In the genomic region with DNA sequence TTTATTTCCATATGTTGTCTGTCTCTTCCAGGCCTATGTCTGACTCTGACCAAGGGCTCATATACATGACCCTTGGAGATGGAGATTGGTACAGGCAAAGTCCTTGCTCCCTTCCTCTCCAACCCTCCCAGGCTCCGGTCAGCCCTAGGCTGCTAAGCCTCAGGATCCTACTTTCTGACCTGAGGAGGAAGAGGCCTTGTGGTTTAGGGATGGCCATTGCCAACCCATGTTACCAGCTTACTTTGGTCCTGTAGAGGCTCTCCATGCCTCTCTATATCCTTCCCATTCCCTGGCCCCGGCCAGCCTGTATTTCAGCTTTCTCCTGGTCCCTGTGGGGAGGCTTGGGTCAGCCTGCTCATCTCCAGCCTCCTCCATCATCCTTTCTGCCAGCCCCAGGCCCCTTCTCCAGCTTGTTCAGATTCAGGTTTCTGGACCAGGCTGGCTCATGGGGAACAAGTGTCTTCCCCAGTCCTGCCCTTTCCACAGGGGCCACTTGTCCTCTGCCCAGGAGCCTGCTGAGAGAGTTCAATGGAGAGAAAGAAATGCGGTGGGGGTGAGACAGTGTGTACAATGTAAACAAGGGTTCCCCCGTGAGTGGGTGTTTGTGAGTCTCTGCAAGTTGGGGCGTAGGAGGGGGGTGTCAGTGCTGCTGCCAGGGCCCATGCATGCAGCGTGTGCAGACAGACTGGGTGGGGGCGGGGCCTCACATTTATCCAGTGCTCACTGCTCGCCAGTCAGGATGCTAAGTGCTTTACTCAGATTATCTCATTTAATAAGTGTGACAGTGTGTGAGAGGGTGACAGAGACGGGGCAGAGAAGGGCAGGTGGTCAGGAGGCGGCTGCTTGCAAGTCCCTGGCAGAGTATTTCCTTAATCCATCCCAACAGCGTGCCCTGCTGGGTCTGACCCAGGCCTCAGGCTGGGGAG, we compare ENCODE assay signal across 34 cellular contexts. TPM values are rescaled to one million over a fixed set of nuclear protein-coding genes. Genes with fewer than 3 reads are reported as not detected.
DNase-seq lines count a peak whose midpoint lies in the region; ATAC-seq and TF ChIP-seq lines count a peak whose summit lies in the region.
"Had no signal": no experiment of that assay in that cellular context is flagged by ENCODE, and none has a peak within 500 bp of the region (broad histone marks: within the 10 kb centered on the region; RNA-seq: fewer than 3 reads in every experiment).

No MANE protein-coding gene starts in this region.

- peaks cover 2% of the 10 kb centered on the region for H3K27me3 Mint-ChIP-seq in osteocyte (ENCODE audit: unreplicated experiment)
- H3K27me3 Mint-ChIP-seq: B cell; stimulated activated naive CD8-positive, alpha-beta T cell treated with anti-CD3 and anti-CD28 coated beads, Interleukin-15, amount 100 ng/mL, for 72 hours had no signal

- H3K4me1 Mint-ChIP-seq in osteocyte (ENCODE audit: unreplicated experiment): no peaks in the 10 kb centered on the region
- H3K4me1 Mint-ChIP-seq: activated B cell treated with CpG ODN at 0.5 μM for 24 hours; activated naive CD4-positive, alpha-beta T cell treated with anti-CD3 and anti-CD28 coated beads, Interleukin-2, amount 10 ng/mL, durations not matched to agents 7 days and 5 days; B cell; CD8-positive, alpha-beta memory T cell had no signal

- ATAC-seq in GM19351 (IDR thresholded peaks at IDR 0.05; ENCODE audit: unreplicated experiment): no peak
- ATAC-seq: activated T-helper 17 cell treated with anti-CD3 and anti-CD28 coated beads, Interleukin-2, amount 50 U/mL, for 72 hours; body of pancreas; gastrocnemius medialis; stimulated activated naive CD8-positive, alpha-beta T cell treated with anti-CD3 and anti-CD28 coated beads, Interleukin-15, amount 100 ng/mL, for 72 hours had no signal

- H3K27ac Mint-ChIP-seq in osteocyte (ENCODE audit: unreplicated experiment): no peak overlapping the region
- H3K27ac Mint-ChIP-seq: activated B cell treated with CpG ODN at 0.5 μM for 24 hours; activated naive CD4-positive, alpha-beta T cell treated with anti-CD3 and anti-CD28 coated beads, Interleukin-2, amount 10 ng/mL, durations not matched to agents 7 days and 5 days; activated T-helper 17 cell treated with anti-CD3 and anti-CD28 coated beads, Interleukin-2, amount 50 U/mL, for 72 hours; B cell; CD8-positive, alpha-beta memory T cell had no signal

- H3K4me1 ChIP-seq in BLaER1: peaks cover 56% of the 10 kb centered on the region
- H3K4me1 ChIP-seq in HEK293 (ENCODE audit: control insufficient read depth, insufficient read depth, low read length): no peaks in the 10 kb centered on the region
- H3K4me1 ChIP-seq: adrenal gland, body of pancreas, gastrocnemius medialis, right lobe of liver, spleen had no signal

- H3K27me3 ChIP-seq in BLaER1: no peaks in the 10 kb centered on the region
- H3K27me3 ChIP-seq: adrenal gland, body of pancreas, gastrocnemius medialis, right lobe of liver had no signal

- no peaks in the 10 kb centered on the region for H3K9me3 ChIP-seq in BLaER1
- H3K9me3 ChIP-seq in HEK293 (ENCODE audit: control insufficient read depth, insufficient read depth, low read depth, low read length): no peaks in the 10 kb centered on the region
- H3K9me3 ChIP-seq: adrenal gland, body of pancreas, gastrocnemius medialis, right lobe of liver, SK-N-SH, thoracic aorta had no signal

- H3K4me2 ChIP-seq in BLaER1: no peak overlapping the region
- H3K4me2 ChIP-seq: SK-N-SH had no signal

- H3K27ac ChIP-seq in BLaER1 (peak overlapping the region; percentile 6; the same call in 1 of the 2 replicates), HEK293 (ENCODE audit: extremely low read depth, low read depth, low read length) (no peak overlapping the region)
- H3K27ac ChIP-seq: adrenal gland, body of pancreas, gastrocnemius medialis, right lobe of liver, spleen, thoracic aorta had no signal

- peaks cover 5% of the 10 kb centered on the region for H3K9me3 Mint-ChIP-seq in osteocyte (ENCODE audit: unreplicated experiment)
- H3K9me3 Mint-ChIP-seq: activated naive CD4-positive, alpha-beta T cell treated with anti-CD3 and anti-CD28 coated beads, Interleukin-2, amount 10 ng/mL, durations not matched to agents 7 days and 5 days had no signal

- CTCF ChIA-PET in HEK293 (lab: Yijun Ruan, JAX): interaction anchor here (2.2 kb wide), 1 partner anchor 88 kb away, joined by 6 read pairs; no protein-coding TSS in a partner anchor

- H3K4me3 ChIP-seq in BLaER1 (no peak overlapping the region), HEK293 (ENCODE audit: low read depth, low read length) (no peak overlapping the region)
- H3K4me3 ChIP-seq: adrenal gland, body of pancreas, gastrocnemius medialis, right lobe of liver, spleen, thoracic aorta had no signal

- no peak overlapping the region for H3K4me3 Mint-ChIP-seq in osteocyte (ENCODE audit: unreplicated experiment)
- H3K4me3 Mint-ChIP-seq: activated B cell treated with CpG ODN at 0.5 μM for 24 hours; activated naive CD4-positive, alpha-beta T cell treated with anti-CD3 and anti-CD28 coated beads, Interleukin-2, amount 10 ng/mL, durations not matched to agents 7 days and 5 days; activated T-helper 17 cell treated with anti-CD3 and anti-CD28 coated beads, Interleukin-2, amount 50 U/mL, for 72 hours; B cell; CD8-positive, alpha-beta memory T cell; neural crest cell; stimulated activated naive CD8-positive, alpha-beta T cell treated with anti-CD3 and anti-CD28 coated beads, Interleukin-15, amount 100 ng/mL, for 72 hours had no signal

- peak; percentile 36 for DNase-seq in activated CD8-positive, alpha-beta memory T cell treated with anti-CD3 and anti-CD28 coated beads, Interleukin-2, amount 50 U/mL, for 48 hours
- DNase-seq in osteocyte (ENCODE audit: extremely low spot score, unreplicated experiment) (peak; percentile 63), NOMO-1 treated with DMSO at 0.1 percent for 48 hours (lab: John Stamatoyannopoulos, UW; ENCODE audit: unreplicated experiment) (no peak), DMS114 treated with DMSO at 0.1 percent for 48 hours (lab: John Stamatoyannopoulos, UW; ENCODE audit: unreplicated experiment) (no peak), glomerular visceral epithelial cell (ENCODE audit: extremely low spot score) (no peak)
- DNase-seq: ACHN; activated B cell treated with CpG ODN at 0.5 μM for 24 hours; activated CD4-positive, alpha-beta T cell treated with anti-CD3 and anti-CD28 coated beads, Interleukin-2, amount 50 U/mL, for 1 hour; activated naive CD4-positive, alpha-beta T cell treated with anti-CD3 and anti-CD28 coated beads, Interleukin-2, amount 10 ng/mL, durations not matched to agents 7 days and 5 days; body of pancreas; CD8-positive, alpha-beta memory T cell; DMS79 treated with DMSO at 0.1 percent for 48 hours; gastrocnemius medialis; GF-D8; hippocampal formation; NCI-H1417 treated with DMSO at 0.1 percent for 48 hours; NCI-H2029 treated with DMSO at 0.1 percent for 48 hours; NCI-H2227 treated with DMSO at 0.1 percent for 48 hours; NCI-H774; RPMI8226; SK-N-SH; spleen; stimulated activated CD4-positive, alpha-beta T cell treated with anti-CD3 and anti-CD28 coated beads, Interleukin-2, amount 100 ng/mL, for 24 hours; stimulated activated naive CD8-positive, alpha-beta T cell treated with anti-CD3 and anti-CD28 coated beads, Interleukin-15, amount 100 ng/mL, for 72 hours had no signal

- H3K9ac ChIP-seq in BLaER1: no peak overlapping the region
- H3K9ac ChIP-seq: SK-N-SH had no signal

- no peak for TF ChIP-seq CTCF in HEK293 (tag by site-specific recombination; IDR thresholded peaks at IDR 0.05)
- no peak for TF ChIP-seq CTCF in osteocyte (IDR thresholded peaks at IDR 0.05)

- POLR2A ChIA-PET in HEK293 (lab: Yijun Ruan, JAX): no interaction called here

- H3K36me3 ChIP-seq in BLaER1: no peaks in the 10 kb centered on the region
- H3K36me3 ChIP-seq in HEK293 (ENCODE audit: control insufficient read depth in 2 of 2, insufficient read depth in 1 of 2, low read length in 2 of 2): no peaks in the 10 kb centered on the region
- H3K36me3 ChIP-seq: adrenal gland, gastrocnemius medialis, right lobe of liver, spleen, thoracic aorta had no signal

- no peaks in the 10 kb centered on the region for H3K36me3 Mint-ChIP-seq in osteocyte (ENCODE audit: unreplicated experiment)
- H3K36me3 Mint-ChIP-seq: activated naive CD4-positive, alpha-beta T cell treated with anti-CD3 and anti-CD28 coated beads, Interleukin-2, amount 10 ng/mL, durations not matched to agents 7 days and 5 days; CD8-positive, alpha-beta memory T cell had no signal

- no peaks in the 10 kb centered on the region for H4K20me1 ChIP-seq in BLaER1

TF ChIP-seq in HEK293, 187 proteins besides CTCF, POLR2A, EP300 and RAD21 (continues in another document):
- TF ChIP-seq ZNF768 (tag by site-specific recombination; IDR thresholded peaks at IDR 0.05) (no peak), ZNF664 (tag by site-specific recombination; IDR thresholded peaks at IDR 0.05) (0 out of 2 replicates have a peak, but pooled peaks have one; percentile 30), ZNF548 (tag by site-specific recombination; IDR thresholded peaks at IDR 0.05) (no peak), ZNF776 (tag by site-specific recombination; IDR thresholded peaks at IDR 0.05; ENCODE audit: borderline replicate concordance) (no peak), ZNF660 (tag by site-specific recombination; IDR thresholded peaks at IDR 0.05) (no peak), ZFHX2 (tag by site-specific recombination; conservative IDR thresholded peaks at IDR 0.05) (peak; percentile 80), ZNF529 (tag by site-specific recombination; IDR thresholded peaks at IDR 0.05; ENCODE audit: insufficient replicate concordance) (no peak), EGR2 (tag by site-specific recombination; IDR thresholded peaks at IDR 0.05; ENCODE audit: low read depth) (peak; percentile 66), ZNF302 (tag by site-specific recombination; IDR thresholded peaks at IDR 0.05; ENCODE audit: low read depth) (no peak), ZSCAN16 (tag by site-specific recombination; IDR thresholded peaks at IDR 0.05) (no peak)
- TF ChIP-seq, protein P1, sequence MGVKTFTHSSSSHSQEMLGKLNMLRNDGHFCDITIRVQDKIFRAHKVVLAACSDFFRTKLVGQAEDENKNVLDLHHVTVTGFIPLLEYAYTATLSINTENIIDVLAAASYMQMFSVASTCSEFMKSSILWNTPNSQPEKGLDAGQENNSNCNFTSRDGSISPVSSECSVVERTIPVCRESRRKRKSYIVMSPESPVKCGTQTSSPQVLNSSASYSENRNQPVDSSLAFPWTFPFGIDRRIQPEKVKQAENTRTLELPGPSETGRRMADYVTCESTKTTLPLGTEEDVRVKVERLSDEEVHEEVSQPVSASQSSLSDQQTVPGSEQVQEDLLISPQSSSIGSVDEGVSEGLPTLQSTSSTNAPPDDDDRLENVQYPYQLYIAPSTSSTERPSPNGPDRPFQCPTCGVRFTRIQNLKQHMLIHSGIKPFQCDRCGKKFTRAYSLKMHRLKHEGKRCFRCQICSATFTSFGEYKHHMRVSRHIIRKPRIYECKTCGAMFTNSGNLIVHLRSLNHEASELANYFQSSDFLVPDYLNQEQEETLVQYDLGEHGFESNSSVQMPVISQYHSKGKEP (tag by site-specific recombination; IDR thresholded peaks at IDR 0.05): no peak

RNA-seq across cellular contexts. Expression of a gene that starts 31.3 kb away (rescaled TPM):
- total RNA-seq in osteocyte: 0.81 and 0.99 TPM in 2 replicates
- total RNA-seq: T-helper 1 cell treated with Interleukin-12 subunit alpha and Interleukin-12 subunit beta and Interleukin-4 antibody, amounts not matched to agents 30 ng/mL and 1 ng/mL, for 36 hours had no signal

Comparison
In these comparisons a context has a peak if more than half of its experiments do, and no peak if none do; other contexts are left out.
1. DNase-seq: peak in activated CD8-positive, alpha-beta memory T cell treated with anti-CD3 and anti-CD28 coated beads, Interleukin-2, amount 50 U/mL, for 48 hours (single experiment) and osteocyte (single experiment); none in NOMO-1 treated with DMSO at 0.1 percent for 48 hours (single experiment), DMS114 treated with DMSO at 0.1 percent for 48 hours (single experiment) and glomerular visceral epithelial cell (single experiment).